Comparison of ENCODE assay signal across 17 cellular contexts in the genomic region with DNA sequence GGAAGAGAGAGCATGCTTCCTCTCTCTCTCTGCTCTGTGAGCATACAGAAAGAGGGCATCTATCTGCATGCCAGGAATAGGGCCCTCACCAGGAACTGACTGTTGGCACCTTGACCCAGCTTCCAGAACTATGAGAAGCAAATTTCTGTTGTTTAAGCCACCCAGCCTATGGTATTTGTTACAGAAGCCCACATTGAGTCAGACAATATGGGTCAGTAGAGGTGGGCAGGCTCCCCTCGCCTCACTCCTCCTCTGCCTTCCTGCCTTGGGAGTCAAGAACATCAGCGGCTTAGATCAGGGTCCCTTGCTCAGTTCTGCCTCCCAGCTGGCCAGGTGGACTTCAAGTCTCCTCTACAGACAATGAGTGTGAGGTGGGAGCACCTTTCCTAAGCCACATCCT.
DNase-seq lines count a peak whose midpoint lies in the region; ATAC-seq and TF ChIP-seq lines count a peak whose summit lies in the region.
"Had no signal": no experiment of that assay in that cellular context is flagged by ENCODE, and none has a peak within 500 bp of the region (broad histone marks: within the 10 kb centered on the region; RNA-seq: fewer than 3 reads in every experiment).

No MANE protein-coding gene starts in this region.

- TF ChIP-seq RAD21 in IMR-90 (IDR thresholded peaks at IDR 0.05; ENCODE audit: low read length): no peak

- H4K8ac ChIP-seq in IMR-90 (ENCODE audit: low read depth in 2 of 2, low read length in 2 of 2): peak overlapping the region; percentile 87 to 96

- H3K18ac ChIP-seq in IMR-90 (ENCODE audit: low read depth, low read length): peak overlapping the region; percentile 99

- BruUV-seq in IMR-90 (replicated peaks; lab: Mats Ljungman, UMichigan): no TSS peak

- CTCF ChIA-PET in IMR-90 (lab: Yijun Ruan, JAX): no interaction called here
- CTCF ChIA-PET in activated naive CD4-positive, alpha-beta T cell treated with anti-CD3 and anti-CD28 coated beads for 36 hours (lab: Charles Lee): no interaction called here

- H3K9me1 ChIP-seq in IMR-90 (ENCODE audit: insufficient read depth, low read length): peaks cover 34% of the 10 kb centered on the region

- peak overlapping the region; percentile 4; the same call in 1 of the 2 replicates for H3K4me2 ChIP-seq in IMR-90 (ENCODE audit: low read depth, low read length)
- H3K4me2 ChIP-seq: SK-N-SH had no signal

- peak overlapping the region; percentile 99 for H4K91ac ChIP-seq in IMR-90 (ENCODE audit: insufficient read depth, low read depth, low read length)

- H3K36me3 Mint-ChIP-seq in activated naive CD4-positive, alpha-beta T cell treated with anti-CD3 and anti-CD28 coated beads for 36 hours (ENCODE audit: low read depth): no peaks in the 10 kb centered on the region
- H3K36me3 Mint-ChIP-seq: CD4-positive, alpha-beta memory T cell had no signal

- TF ChIP-seq CTCF in IMR-90 (conservative IDR thresholded peaks at IDR 0.05; ENCODE audit: low read depth, low read length): no peak
- TF ChIP-seq CTCF in transverse colon (IDR thresholded peaks at IDR 0.05): no peak

- H2AFZ ChIP-seq in IMR-90 (replicated peaks; ENCODE audit: low read length, poor library complexity): peak overlapping the region; percentile 67

- H3K9ac ChIP-seq in IMR-90 (ENCODE audit: low read depth, low read length): peak overlapping the region; percentile 17
- H3K9ac ChIP-seq: SK-N-SH had no signal

- peaks cover 2% of the 10 kb centered on the region for H3K9me3 Mint-ChIP-seq in activated naive CD4-positive, alpha-beta T cell treated with anti-CD3 and anti-CD28 coated beads for 36 hours

- no peak overlapping the region for H3K27ac Mint-ChIP-seq in activated naive CD4-positive, alpha-beta T cell treated with anti-CD3 and anti-CD28 coated beads for 36 hours
- H3K27ac Mint-ChIP-seq: CD4-positive, alpha-beta memory T cell had no signal

- no CpG with 5 or more reads among the region's 2 CpGs for WGBS in IMR-90 (ENCODE audit: extremely low coverage in 2 of 2, insufficient read length in 1 of 2), 2 experiments
- 100% methylated on average over 2 of the region's 2 CpGs for WGBS in mesodermal cell (ENCODE audit: insufficient coverage in 2 of 2), 2 experiments
- WGBS in transverse colon (ENCODE audit: low coverage in 1 of 2), 2 donors: 84% methylated on average over 2 of the region's 2 CpGs; no CpG with 5 or more reads in 1 of the 2 donors

- H3K14ac ChIP-seq in IMR-90 (replicated peaks; ENCODE audit: low read depth, low read length): peak overlapping the region; percentile 91

- peaks cover 3% of the 10 kb centered on the region for H3K4me1 Mint-ChIP-seq in activated naive CD4-positive, alpha-beta T cell treated with anti-CD3 and anti-CD28 coated beads for 36 hours (ENCODE audit: low read depth)
- H3K4me1 Mint-ChIP-seq: CD4-positive, alpha-beta memory T cell had no signal

- H3K4me3 Mint-ChIP-seq in activated naive CD4-positive, alpha-beta T cell treated with anti-CD3 and anti-CD28 coated beads for 36 hours: no peak overlapping the region
- H3K4me3 Mint-ChIP-seq: CD4-positive, alpha-beta memory T cell had no signal

- peak overlapping the region; percentile 100 for H2BK120ac ChIP-seq in IMR-90 (ENCODE audit: low read depth, low read length)

- peak overlapping the region; percentile 100 for H2BK20ac ChIP-seq in IMR-90 (ENCODE audit: low read depth, low read length)

- no peak overlapping the region for H3K4me3 ChIP-seq in IMR-90 (ENCODE audit: insufficient read depth, low read depth, low read length)
- H3K4me3 ChIP-seq in SJSA1: no peak overlapping the region
- H3K4me3 ChIP-seq in mesodermal cell (ENCODE audit: extremely low read depth, insufficient read depth, low read length, poor library complexity, severe bottlenecking): no peak overlapping the region
- H3K4me3 ChIP-seq in transverse colon: no peak overlapping the region

- H2BK5ac ChIP-seq in IMR-90 (ENCODE audit: low read depth, low read length, poor library complexity, severe bottlenecking): peak overlapping the region; percentile 99

- H3K56ac ChIP-seq in IMR-90 (ENCODE audit: extremely low read depth, insufficient read depth, low read length): peak overlapping the region; percentile 96

- H3K9me3 ChIP-seq in IMR-90 (ENCODE audit: control insufficient read depth, insufficient read depth, low read length) (peaks cover 3% of the 10 kb centered on the region; the same call in 1 of the 2 replicates), SJSA1 (replicated peaks) (peaks cover 4% of the 10 kb centered on the region), mesodermal cell (ENCODE audit: control insufficient read depth, low read length) (peaks cover 6% of the 10 kb centered on the region), transverse colon (peaks cover 0 to 3% of the 10 kb centered on the region in 2 donors)

- H3K36me3 ChIP-seq in IMR-90 (ENCODE audit: control insufficient read depth, insufficient read depth, low read length): no peaks in the 10 kb centered on the region
- no peaks in the 10 kb centered on the region for H3K36me3 ChIP-seq in SJSA1
- no peaks in the 10 kb centered on the region for H3K36me3 ChIP-seq in mesodermal cell (ENCODE audit: control insufficient read depth, insufficient read depth, low read length)
- H3K36me3 ChIP-seq in transverse colon: no peaks in the 10 kb centered on the region

- H4K5ac ChIP-seq in IMR-90 (ENCODE audit: low read depth, low read length): peak overlapping the region; percentile 99

- H4K20me1 ChIP-seq in IMR-90 (ENCODE audit: insufficient read depth, low read length): no peaks in the 10 kb centered on the region

- POLR2A ChIA-PET in IMR-90 (lab: Charles Lee; ENCODE audit: unreplicated experiment): interaction anchor here (0.7 to 0.9 kb wide), 4 partner anchors 45 to 236 kb away, joined by 3 read pairs; no protein-coding TSS in a partner anchor

- ATAC-seq in IMR-90 (ENCODE audit: low read depth) (no peak; the same call in 1 of the 2 replicates), esophagus mucosa (no peak), SK-N-SH treated with all-trans-retinoic acid at 6 μM for 48 hours (no peak)

- H3K23ac ChIP-seq in IMR-90 (ENCODE audit: low read depth, low read length): peak overlapping the region; percentile 98

- peak overlapping the region; percentile 100 for H3K4ac ChIP-seq in IMR-90 (ENCODE audit: low read depth, low read length)

- TF ChIP-seq POLR2A in IMR-90 (IDR thresholded peaks at IDR 0.05; ENCODE audit: low read depth, low read length): no peak
- no peak for TF ChIP-seq POLR2A in transverse colon (IDR thresholded peaks at IDR 0.05)

- dilution Hi-C loops in IMR-90 (cut with HindIII; ENCODE audit: low sequenced_read_pairs, unreplicated experiment): no loop called here

- H3K27me3 Mint-ChIP-seq in activated naive CD4-positive, alpha-beta T cell treated with anti-CD3 and anti-CD28 coated beads for 36 hours (ENCODE audit: low read depth): peaks cover 14% of the 10 kb centered on the region

- no peak for TF ChIP-seq EP300 in transverse colon (IDR thresholded peaks at IDR 0.05; ENCODE audit: low read depth)

- H3K27me3 ChIP-seq in IMR-90 (ENCODE audit: control insufficient read depth, insufficient read depth, low read length) (no peaks in the 10 kb centered on the region), SJSA1 (replicated peaks) (no peaks in the 10 kb centered on the region), transverse colon (peaks cover 3% of the 10 kb centered on the region)

- H2AK9ac ChIP-seq in IMR-90 (replicated peaks; ENCODE audit: low read depth, low read length, poor library complexity): peak overlapping the region; percentile 84

- peaks cover 23 to 48% of the 10 kb centered on the region in 2 experiments; a peak in 3 of 4 replicates for H3K79me1 ChIP-seq in IMR-90 (ENCODE audit: low read depth in 1 of 2, low read length in 2 of 2)

- in situ Hi-C loops in IMR-90 (cut with MboI; ENCODE audit: low sequenced_read_pairs) (no loop called here), transverse colon (cut with MboI; ENCODE audit: low pct_ligation_motif_present in 1 of 4, low pct_unique_long_range_greater_than_20kb in 1 of 4, low sequenced_read_pairs in 3 of 4) (no loop called here)

- intact Hi-C loops in IMR-90 (cut with micrococcal nuclease): loop anchor here (2.0 kb wide), 2 partner anchors 81 to 105 kb away; no protein-coding TSS in a partner anchor
- intact Hi-C loops in transverse colon (cut with DNase I; ENCODE audit: low total_unique reads): no loop called here
- intact Hi-C loops in activated naive CD4-positive, alpha-beta T cell treated with anti-CD3 and anti-CD28 coated beads for 36 hours (cut with micrococcal nuclease): no loop called here

- peak overlapping the region; percentile 86 for H2BK15ac ChIP-seq in IMR-90 (ENCODE audit: low read depth, low read length)

- peak overlapping the region; percentile 95 for H3K27ac ChIP-seq in IMR-90 (ENCODE audit: insufficient read depth, low read length)
- H3K27ac ChIP-seq in SJSA1: peak overlapping the region; percentile 62
- peak overlapping the region; percentile 75 for H3K27ac ChIP-seq in mesodermal cell (ENCODE audit: low read depth, low read length, severe bottlenecking)
- peak overlapping the region in 3 of 4 donors; percentile 5 to 46 (median 27) for H3K27ac ChIP-seq in transverse colon

- peak overlapping the region; percentile 98 for H2AK5ac ChIP-seq in IMR-90 (ENCODE audit: low read depth, low read length)

- H3K4me1 ChIP-seq in IMR-90 (ENCODE audit: control insufficient read depth, insufficient read depth, low read length): peaks cover 30% of the 10 kb centered on the region
- H3K4me1 ChIP-seq in SJSA1 (replicated peaks): peaks cover 51% of the 10 kb centered on the region
- peaks cover 39% of the 10 kb centered on the region for H3K4me1 ChIP-seq in mesodermal cell (ENCODE audit: control insufficient read depth, insufficient read depth, low read length, poor library complexity, severe bottlenecking)
- peaks cover 0 to 6% (median 0%) of the 10 kb centered on the region in 4 donors for H3K4me1 ChIP-seq in transverse colon

- DNase-seq in IMR-90 (no peak), SJSA1 (ENCODE audit: low read depth in 1 of 2, low spot score in 2 of 2) (no peak), transverse colon (no peak)
- DNase-seq in activated naive CD4-positive, alpha-beta T cell treated with anti-CD3 and anti-CD28 coated beads for 36 hours: no peak
- DNase-seq: Calu3; CD4-positive, alpha-beta memory T cell; H7; KBM-7; NCI-H1436; NCI-H2029; NCI-H2171; NCI-H446 treated with DMSO at 0.1 percent for 48 hours; OCI-M1; SK-N-SH had no signal

TF ChIP-seq in IMR-90, 13 proteins besides CTCF, POLR2A, EP300 and RAD21 (continues in another document):
- TF ChIP-seq CEBPB (IDR thresholded peaks at IDR 0.05; ENCODE audit: low read depth, low read length): no peak

TF ChIP-seq in SK-N-SH treated with all-trans-retinoic acid at 6 μM for 48 hours, 23 proteins besides CTCF, POLR2A, EP300 and RAD21 (continues in another document):
- no peak for TF ChIP-seq PPARA (CRISPR knock-in tag; IDR thresholded peaks at IDR 0.05; ENCODE audit: borderline replicate concordance)

Comparison
In these comparisons a context has a peak if more than half of its experiments do, and no peak if none do; other contexts are left out.
1. H3K27ac ChIP-seq: peak in every context shown above with its lines; median percentile 95 in IMR-90; 75 in mesodermal cell; 62 in SJSA1; 27 in transverse colon.